16 cellular contexts compared by ENCODE assay signal in the genomic region with DNA sequence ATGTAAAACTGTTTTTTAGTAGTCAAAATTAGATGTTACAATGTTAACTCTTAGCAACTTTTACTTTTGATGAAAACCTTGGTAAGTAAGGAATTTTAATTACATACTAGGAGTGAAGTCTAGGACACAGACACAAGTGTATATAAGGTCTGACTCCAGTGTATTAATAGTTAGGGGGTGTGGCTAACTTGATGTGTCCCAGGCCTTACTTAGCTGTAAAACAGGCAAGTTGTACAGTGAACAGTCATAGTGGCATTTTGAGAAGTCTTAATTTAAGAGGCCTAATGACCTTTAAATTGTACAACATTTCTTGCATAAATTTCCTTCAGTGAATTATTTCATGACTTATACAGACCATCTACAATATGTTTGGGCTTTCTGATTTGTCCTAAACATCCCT. TPM values are rescaled to one million over a fixed set of nuclear protein-coding genes. Genes with fewer than 3 reads are reported as not detected.
DNase-seq lines count a peak whose midpoint lies in the region; ATAC-seq, FAIRE-seq and TF ChIP-seq lines count a peak whose summit lies in the region.
"Had no signal": no experiment of that assay in that cellular context is flagged by ENCODE, and none has a peak within 500 bp of the region (broad histone marks: within the 10 kb centered on the region; RNA-seq: fewer than 3 reads in every experiment).

No MANE protein-coding gene starts in this region.

- H3K27ac ChIP-seq in kidney (ENCODE audit: low read depth in 2 of 2, low read length in 2 of 2) (no peak overlapping the region), ascending aorta (no peak overlapping the region)
- H3K27ac ChIP-seq: 22Rv1 had no signal

- H3K4me1 ChIP-seq in kidney (ENCODE audit: control insufficient read depth in 1 of 2, insufficient read depth in 1 of 2, low read depth in 1 of 2, low read length in 2 of 2) (no peaks in the 10 kb centered on the region), ascending aorta (no peaks in the 10 kb centered on the region)
- H3K4me1 ChIP-seq: Caco-2 had no signal

- intact Hi-C loops in Right ventricle myocardium inferior (cut with DNase I) = no loop called here
- intact Hi-C loops in left cardiac atrium (cut with DNase I) = loop anchor here in 1 of 2 donors (10.0 kb wide), 1 partner anchor 484 kb away; a partner anchor contains a TSS
- intact Hi-C loops in kidney (cut with DNase I) = no loop called here
- intact Hi-C loops in ascending aorta (cut with DNase I) = loop anchor here (10.0 kb wide), 2 partner anchors 176 to 494 kb away; a partner anchor contains a TSS

- FAIRE-seq in H54 (lab: Jason Lieb, UNC) (peak; percentile 70), kidney (lab: Jason Lieb, UNC) (peak; percentile 21)
- FAIRE-seq: HepG2, HTR-8/SVneo had no signal

- H3K27me3 ChIP-seq in ascending aorta = no peaks in the 10 kb centered on the region

- H3K9me3 ChIP-seq in kidney (ENCODE audit: control insufficient read depth in 1 of 2, low read length in 2 of 2) (no peaks in the 10 kb centered on the region), ascending aorta (no peaks in the 10 kb centered on the region)
- H3K9me3 ChIP-seq: Caco-2 had no signal

- H3K9me3 Mint-ChIP-seq in endothelial cell (ENCODE audit: unreplicated experiment) = no peaks in the 10 kb centered on the region
- H3K9me3 Mint-ChIP-seq in activated T-cell treated with anti-CD3 and anti-CD28 coated beads, Interleukin-2, amount 50 U/mL, for 72 hours = peaks cover 0 to 2% of the 10 kb centered on the region in 2 donors
- H3K9me3 Mint-ChIP-seq: CD8-positive, alpha-beta memory T cell had no signal

- no peak overlapping the region for H3K27ac Mint-ChIP-seq in endothelial cell (ENCODE audit: unreplicated experiment)
- no peak overlapping the region for H3K27ac Mint-ChIP-seq in activated T-cell treated with anti-CD3 and anti-CD28 coated beads, Interleukin-2, amount 50 U/mL, for 72 hours
- H3K27ac Mint-ChIP-seq: CD14-positive monocyte, GM23338, H9 had no signal

- TF ChIP-seq CTCF in endothelial cell (IDR thresholded peaks at IDR 0.05; ENCODE audit: unreplicated experiment) (no peak), kidney (IDR thresholded peaks at IDR 0.05; ENCODE audit: borderline replicate concordance, extremely low read depth, insufficient read depth) (no peak), ascending aorta (IDR thresholded peaks at IDR 0.05) (no peak)

- no peaks in the 10 kb centered on the region for H3K27me3 Mint-ChIP-seq in endothelial cell (ENCODE audit: unreplicated experiment)
- H3K27me3 Mint-ChIP-seq in activated T-cell treated with anti-CD3 and anti-CD28 coated beads, Interleukin-2, amount 50 U/mL, for 72 hours (ENCODE audit: low read depth) = no peaks in the 10 kb centered on the region
- H3K27me3 Mint-ChIP-seq: CD8-positive, alpha-beta memory T cell had no signal

- H3K9ac ChIP-seq in kidney (ENCODE audit: low read length in 2 of 2) = no peak overlapping the region

- TF ChIP-seq POLR2A in H54 (IDR thresholded peaks at IDR 0.05; ENCODE audit: low read depth, low read length) = no peak

- H3K36me3 ChIP-seq in kidney (ENCODE audit: control insufficient read depth in 1 of 2, insufficient read depth in 2 of 2, low read length in 2 of 2) (peaks cover 0 to 14% of the 10 kb centered on the region in 2 donors), ascending aorta (peaks cover 14 to 40% of the 10 kb centered on the region in 2 donors)

- H3K4me3 Mint-ChIP-seq in endothelial cell (ENCODE audit: unreplicated experiment) = peak overlapping the region; percentile 19
- no peak overlapping the region for H3K4me3 Mint-ChIP-seq in activated T-cell treated with anti-CD3 and anti-CD28 coated beads, Interleukin-2, amount 50 U/mL, for 72 hours
- H3K4me3 Mint-ChIP-seq: CD14-positive monocyte, GM23338, H9 had no signal

- no peak for DNase-seq in Right ventricle myocardium inferior (ENCODE audit: missing footprints)
- no peak for DNase-seq in left cardiac atrium
- no peak for DNase-seq in H54 (ENCODE audit: insufficient read length, low spot score)
- DNase-seq in endothelial cell (ENCODE audit: low spot score) = no peak
- no peak for DNase-seq in kidney
- no peak for DNase-seq in stimulated activated CD4-positive, alpha-beta T cell treated with anti-CD3 and anti-CD28 coated beads, Interleukin-1b, Interleukin-23, amount 100 ng/mL, for 48 hours
- DNase-seq in activated T-cell treated with anti-CD3 and anti-CD28 coated beads, Interleukin-2, amount 50 U/mL, for 72 hours = no peak
- no peak for DNase-seq in ascending aorta (ENCODE audit: low spot score in 2 of 2)
- DNase-seq: Caco-2; CD8-positive, alpha-beta memory T cell; H9 had no signal

- H3K4me3 ChIP-seq in kidney (ENCODE audit: low read length in 2 of 2) (no peak overlapping the region), ascending aorta (no peak overlapping the region)
- H3K4me3 ChIP-seq: GM23338 had no signal

- peaks cover 78% of the 10 kb centered on the region for H3K36me3 Mint-ChIP-seq in endothelial cell (ENCODE audit: low read depth, unreplicated experiment)
- peaks cover 21 to 81% of the 10 kb centered on the region in 2 donors for H3K36me3 Mint-ChIP-seq in activated T-cell treated with anti-CD3 and anti-CD28 coated beads, Interleukin-2, amount 50 U/mL, for 72 hours (ENCODE audit: insufficient read depth in 2 of 2)

- ATAC-seq in Right ventricle myocardium inferior = peak; percentile 67
- ATAC-seq in left cardiac atrium = no peak
- no peak for ATAC-seq in activated T-cell treated with anti-CD3 and anti-CD28 coated beads, Interleukin-2, amount 50 U/mL, for 72 hours (replicated peaks in 1 of 2)
- ATAC-seq: GM23338, HepG2 had no signal

- no peaks in the 10 kb centered on the region for H3K4me1 Mint-ChIP-seq in endothelial cell (ENCODE audit: unreplicated experiment)
- peaks cover 14% of the 10 kb centered on the region for H3K4me1 Mint-ChIP-seq in activated T-cell treated with anti-CD3 and anti-CD28 coated beads, Interleukin-2, amount 50 U/mL, for 72 hours (ENCODE audit: low read depth)
- H3K4me1 Mint-ChIP-seq: CD14-positive monocyte, GM23338 had no signal

RNA-seq across cellular contexts. Expression of a gene that starts 6.8 kb away (rescaled TPM):
- total RNA-seq in Right ventricle myocardium inferior (13.1 TPM), left cardiac atrium (10 to 100 TPM in 1 of 2 donors, 1 to 10 TPM in 1; 6.8 to 10.9 TPM), endothelial cell (ENCODE audit: unreplicated experiment) (20.1 TPM), kidney (17.2 TPM), ascending aorta (10.2 TPM)
- 4.2 TPM for polyA plus RNA-seq in kidney (ENCODE audit: insufficient read depth, low read depth, low replicate concordance)
- 10 to 100 TPM; 23.3 to 33.3 TPM for total RNA-seq in activated T-cell treated with anti-CD3 and anti-CD28 coated beads, Interleukin-2, amount 50 U/mL, for 72 hours
